3 cellular contexts compared by ENCODE assay signal in the genomic region with DNA sequence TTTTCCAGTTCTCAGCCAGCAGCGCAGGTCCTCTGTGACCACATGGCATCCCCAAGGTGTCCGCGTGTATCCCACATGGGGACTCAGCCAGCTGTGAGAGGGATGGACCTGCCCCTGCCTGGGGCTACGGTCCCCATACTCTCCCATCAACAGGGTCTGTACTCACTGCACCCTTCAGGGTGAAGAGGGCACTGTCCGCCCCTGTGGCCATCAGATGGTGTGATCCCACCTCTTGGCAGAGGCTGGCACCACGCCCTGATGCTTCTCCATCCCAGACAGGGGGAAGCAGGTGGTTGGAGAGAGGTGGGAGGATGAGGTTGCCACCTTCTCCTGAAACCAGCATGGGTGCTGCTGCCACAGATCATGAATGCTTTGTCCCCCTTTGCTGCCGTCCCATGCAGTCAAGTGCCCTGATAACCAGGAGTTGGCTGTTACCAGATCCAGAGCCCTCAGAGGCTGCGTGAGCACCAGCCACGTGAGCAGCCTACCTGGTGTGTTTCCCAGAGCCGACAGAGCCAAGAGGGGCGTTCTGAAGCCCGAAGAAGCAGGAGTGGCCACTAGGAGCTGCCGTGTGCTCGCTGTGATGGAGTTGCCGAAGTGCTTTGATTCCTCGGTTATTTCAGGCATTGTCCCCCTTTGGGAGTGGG.
TF ChIP-seq lines count a peak whose summit lies in the region.

No MANE protein-coding gene starts in this region.

TF ChIP-seq in HCT116, 20 proteins besides CTCF, POLR2A, EP300 and RAD21:
- no peak for TF ChIP-seq TCF7L2 (IDR thresholded peaks at IDR 0.05; ENCODE audit: borderline replicate concordance, extremely low read depth, insufficient read depth, insufficient read length)
- TF ChIP-seq ZFX (IDR thresholded peaks at IDR 0.05), result no peak
- TF ChIP-seq SRF (IDR thresholded peaks at IDR 0.05; ENCODE audit: low read depth), result no peak
- no peak for TF ChIP-seq ELF1 (IDR thresholded peaks at IDR 0.05; ENCODE audit: borderline replicate concordance, low read depth)
- TF ChIP-seq EZH2phosphoT487 (IDR thresholded peaks at IDR 0.05; ENCODE audit: borderline replicate concordance), result no peak
- TF ChIP-seq POLR2AphosphoS5 (IDR thresholded peaks at IDR 0.05; ENCODE audit: low read depth, low read length), result no peak
- TF ChIP-seq, protein P1, sequence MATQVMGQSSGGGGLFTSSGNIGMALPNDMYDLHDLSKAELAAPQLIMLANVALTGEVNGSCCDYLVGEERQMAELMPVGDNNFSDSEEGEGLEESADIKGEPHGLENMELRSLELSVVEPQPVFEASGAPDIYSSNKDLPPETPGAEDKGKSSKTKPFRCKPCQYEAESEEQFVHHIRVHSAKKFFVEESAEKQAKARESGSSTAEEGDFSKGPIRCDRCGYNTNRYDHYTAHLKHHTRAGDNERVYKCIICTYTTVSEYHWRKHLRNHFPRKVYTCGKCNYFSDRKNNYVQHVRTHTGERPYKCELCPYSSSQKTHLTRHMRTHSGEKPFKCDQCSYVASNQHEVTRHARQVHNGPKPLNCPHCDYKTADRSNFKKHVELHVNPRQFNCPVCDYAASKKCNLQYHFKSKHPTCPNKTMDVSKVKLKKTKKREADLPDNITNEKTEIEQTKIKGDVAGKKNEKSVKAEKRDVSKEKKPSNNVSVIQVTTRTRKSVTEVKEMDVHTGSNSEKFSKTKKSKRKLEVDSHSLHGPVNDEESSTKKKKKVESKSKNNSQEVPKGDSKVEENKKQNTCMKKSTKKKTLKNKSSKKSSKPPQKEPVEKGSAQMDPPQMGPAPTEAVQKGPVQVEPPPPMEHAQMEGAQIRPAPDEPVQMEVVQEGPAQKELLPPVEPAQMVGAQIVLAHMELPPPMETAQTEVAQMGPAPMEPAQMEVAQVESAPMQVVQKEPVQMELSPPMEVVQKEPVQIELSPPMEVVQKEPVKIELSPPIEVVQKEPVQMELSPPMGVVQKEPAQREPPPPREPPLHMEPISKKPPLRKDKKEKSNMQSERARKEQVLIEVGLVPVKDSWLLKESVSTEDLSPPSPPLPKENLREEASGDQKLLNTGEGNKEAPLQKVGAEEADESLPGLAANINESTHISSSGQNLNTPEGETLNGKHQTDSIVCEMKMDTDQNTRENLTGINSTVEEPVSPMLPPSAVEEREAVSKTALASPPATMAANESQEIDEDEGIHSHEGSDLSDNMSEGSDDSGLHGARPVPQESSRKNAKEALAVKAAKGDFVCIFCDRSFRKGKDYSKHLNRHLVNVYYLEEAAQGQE (IDR thresholded peaks at IDR 0.05; ENCODE audit: low read depth), result no peak

TF ChIP-seq in H1, 55 proteins besides CTCF, POLR2A, EP300 and RAD21:
- TF ChIP-seq TEAD4 (IDR thresholded peaks at IDR 0.05; ENCODE audit: low read depth, low read length), result no peak
- TF ChIP-seq HDAC2 (IDR thresholded peaks at IDR 0.05; ENCODE audit: borderline replicate concordance in 1 of 2, low read depth in 2 of 2, low read length in 2 of 2), result no peak
- TF ChIP-seq, protein P2, sequence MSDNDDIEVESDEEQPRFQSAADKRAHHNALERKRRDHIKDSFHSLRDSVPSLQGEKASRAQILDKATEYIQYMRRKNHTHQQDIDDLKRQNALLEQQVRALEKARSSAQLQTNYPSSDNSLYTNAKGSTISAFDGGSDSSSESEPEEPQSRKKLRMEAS (IDR thresholded peaks at IDR 0.05), result peak; percentile 63; the same call in 1 of the 2 replicates
- TF ChIP-seq CBX5 (IDR thresholded peaks at IDR 0.05; ENCODE audit: low read depth, low read length), result no peak
- TF ChIP-seq SIX5 (IDR thresholded peaks at IDR 0.05; ENCODE audit: low read depth, low read length), result no peak
- TF ChIP-seq SP4 (IDR thresholded peaks at IDR 0.05; ENCODE audit: low read length), result no peak
- TF ChIP-seq KDM5A (IDR thresholded peaks at IDR 0.05; ENCODE audit: low read length), result no peak

TF ChIP-seq in HepG2, 621 proteins besides CTCF, POLR2A, EP300 and RAD21:
- TF ChIP-seq, protein P3, sequence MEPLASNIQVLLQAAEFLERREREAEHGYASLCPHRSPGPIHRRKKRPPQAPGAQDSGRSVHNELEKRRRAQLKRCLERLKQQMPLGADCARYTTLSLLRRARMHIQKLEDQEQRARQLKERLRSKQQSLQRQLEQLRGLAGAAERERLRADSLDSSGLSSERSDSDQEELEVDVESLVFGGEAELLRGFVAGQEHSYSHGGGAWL (CRISPR knock-in tag; IDR thresholded peaks at IDR 0.05), result no peak
- TF ChIP-seq, protein P4, sequence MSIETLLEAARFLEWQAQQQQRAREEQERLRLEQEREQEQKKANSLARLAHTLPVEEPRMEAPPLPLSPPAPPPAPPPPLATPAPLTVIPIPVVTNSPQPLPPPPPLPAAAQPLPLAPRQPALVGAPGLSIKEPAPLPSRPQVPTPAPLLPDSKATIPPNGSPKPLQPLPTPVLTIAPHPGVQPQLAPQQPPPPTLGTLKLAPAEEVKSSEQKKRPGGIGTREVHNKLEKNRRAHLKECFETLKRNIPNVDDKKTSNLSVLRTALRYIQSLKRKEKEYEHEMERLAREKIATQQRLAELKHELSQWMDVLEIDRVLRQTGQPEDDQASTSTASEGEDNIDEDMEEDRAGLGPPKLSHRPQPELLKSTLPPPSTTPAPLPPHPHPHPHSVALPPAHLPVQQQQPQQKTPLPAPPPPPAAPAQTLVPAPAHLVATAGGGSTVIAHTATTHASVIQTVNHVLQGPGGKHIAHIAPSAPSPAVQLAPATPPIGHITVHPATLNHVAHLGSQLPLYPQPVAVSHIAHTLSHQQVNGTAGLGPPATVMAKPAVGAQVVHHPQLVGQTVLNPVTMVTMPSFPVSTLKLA (IDR thresholded peaks at IDR 0.05), result 0 out of 2 replicates have a peak, but pooled peaks have one; percentile 15
